ENCODE assay signal across 11 cellular contexts in genomic region chr2:116832148-116832547, GRCh38.
"Had no signal": no experiment of that assay in that cellular context is flagged by ENCODE, and none has a peak within 500 bp of the region (broad histone marks: within the 10 kb centered on the region; RNA-seq: fewer than 3 reads in every experiment).

No MANE protein-coding gene starts in this region.

- FAIRE-seq: H1, H54 had no signal

- H2AFZ ChIP-seq: GM23248, GM23338 had no signal

- H3K36me3 ChIP-seq: HAP-1 had no signal

- H3K4me1 ChIP-seq: HAP-1 had no signal

- H3K4me3 ChIP-seq: GM23248, GM23338, HAP-1 had no signal

- H3K9me3 ChIP-seq: HAP-1 had no signal

- H3K4me3 Mint-ChIP-seq: GM23338, H9, HFFc6 had no signal

- H3K27ac Mint-ChIP-seq: GM23338, H9, HFFc6 had no signal

- ATAC-seq: GM23338, HCT116 had no signal

- H3K9me3 Mint-ChIP-seq: GM23338, HFFc6 had no signal

- DNase-seq: GM23248, GOT3, H7, H9, HCEC 1CT, HFFc6 had no signal

- H3K4me1 Mint-ChIP-seq: GM23338, H9 had no signal

- H3K27ac ChIP-seq: GM23248 had no signal

- H3K9ac ChIP-seq: GM23248 had no signal

- H3K4me2 ChIP-seq: GM23338 had no signal
